Comparison of ENCODE assay signal across 2 cellular contexts in genomic region chr1:31183927-31184554, GRCh38.
A peak's percentile ranks its signal among the peaks of the same experiment; 100 is the strongest.
TF ChIP-seq lines count a peak whose summit lies in the region.

No MANE protein-coding gene starts in this region.

TF ChIP-seq in K562, 482 proteins besides CTCF, POLR2A, EP300 and RAD21 (continues in another document):
- TF ChIP-seq RCOR1 (IDR thresholded peaks at IDR 0.05; ENCODE audit: borderline replicate concordance in 1 of 2, low read depth in 2 of 2, low read length in 2 of 2) (0 out of 4 replicates have a peak, but pooled peaks of 1 of the 2 experiments have one; percentile 36), FOXP4 (CRISPR knock-in tag; IDR thresholded peaks at IDR 0.05; ENCODE audit: borderline replicate concordance) (no peak), CAMTA2 (CRISPR knock-in tag; conservative IDR thresholded peaks at IDR 0.05) (no peak), HCFC1 (IDR thresholded peaks at IDR 0.05; ENCODE audit: low read depth, low read length) (peak; percentile 9; the same call in 1 of the 2 replicates), ARID2 (IDR thresholded peaks at IDR 0.05) (peak; percentile 73; the same call in 1 of the 2 replicates), CC2D1A (IDR thresholded peaks at IDR 0.05) (peak; percentile 63; the same call in 1 of the 2 replicates), GMEB1 (CRISPR knock-in tag; IDR thresholded peaks at IDR 0.05) (no peak), FOXK1 (CRISPR knock-in tag; IDR thresholded peaks at IDR 0.05; ENCODE audit: borderline replicate concordance) (0 out of 2 replicates have a peak, but pooled peaks have one; percentile 26), RB1 (IDR thresholded peaks at IDR 0.05; ENCODE audit: low read depth) (no peak), JUND (IDR thresholded peaks at IDR 0.05; ENCODE audit: borderline replicate concordance, low read depth, low read length) (0 out of 2 replicates have a peak, but pooled peaks have one; percentile 24), JUND (tag; IDR thresholded peaks at IDR 0.05; ENCODE audit: borderline replicate concordance, low read depth, low read length) (no peak), TBL1XR1 (IDR thresholded peaks at IDR 0.05; ENCODE audit: low read length in 2 of 2) (0 out of 4 replicates have a peak, but pooled peaks of 1 of the 2 experiments have one; percentile 20), ZNF384 (IDR thresholded peaks at IDR 0.05; ENCODE audit: low read depth, low read length) (no peak), SMC3 (conservative IDR thresholded peaks at IDR 0.05; ENCODE audit: insufficient read depth, low read depth, low read length) (peak; percentile 82), MTA3 (IDR thresholded peaks at IDR 0.05; ENCODE audit: borderline replicate concordance) (0 out of 2 replicates have a peak, but pooled peaks have one; percentile 29), SOX6 (IDR thresholded peaks at IDR 0.05) (no peak), KLF16 (IDR thresholded peaks at IDR 0.05) (0 out of 2 replicates have a peak, but pooled peaks have one; percentile 35), MIER1 (IDR thresholded peaks at IDR 0.05; ENCODE audit: low read depth) (0 out of 2 replicates have a peak, but pooled peaks have one; percentile 53), NFRKB (IDR thresholded peaks at IDR 0.05; ENCODE audit: low read depth) (no peak), KLF1 (tag; IDR thresholded peaks at IDR 0.05) (no peak), YY1 (IDR thresholded peaks at IDR 0.05; ENCODE audit: borderline replicate concordance in 1 of 3, control insufficient read depth in 1 of 3, extremely low read depth in 1 of 3, insufficient read depth in 3 of 3, insufficient read length in 1 of 3, insufficient replicate concordance in 2 of 3, low read depth in 1 of 3, low read length in 2 of 3) (peak in 1 of 3 experiments; percentile 29), STAG1 (CRISPR knock-in tag; IDR thresholded peaks at IDR 0.05; ENCODE audit: borderline replicate concordance) (peak; percentile 65; the same call in 1 of the 2 replicates)
- TF ChIP-seq, protein P1, sequence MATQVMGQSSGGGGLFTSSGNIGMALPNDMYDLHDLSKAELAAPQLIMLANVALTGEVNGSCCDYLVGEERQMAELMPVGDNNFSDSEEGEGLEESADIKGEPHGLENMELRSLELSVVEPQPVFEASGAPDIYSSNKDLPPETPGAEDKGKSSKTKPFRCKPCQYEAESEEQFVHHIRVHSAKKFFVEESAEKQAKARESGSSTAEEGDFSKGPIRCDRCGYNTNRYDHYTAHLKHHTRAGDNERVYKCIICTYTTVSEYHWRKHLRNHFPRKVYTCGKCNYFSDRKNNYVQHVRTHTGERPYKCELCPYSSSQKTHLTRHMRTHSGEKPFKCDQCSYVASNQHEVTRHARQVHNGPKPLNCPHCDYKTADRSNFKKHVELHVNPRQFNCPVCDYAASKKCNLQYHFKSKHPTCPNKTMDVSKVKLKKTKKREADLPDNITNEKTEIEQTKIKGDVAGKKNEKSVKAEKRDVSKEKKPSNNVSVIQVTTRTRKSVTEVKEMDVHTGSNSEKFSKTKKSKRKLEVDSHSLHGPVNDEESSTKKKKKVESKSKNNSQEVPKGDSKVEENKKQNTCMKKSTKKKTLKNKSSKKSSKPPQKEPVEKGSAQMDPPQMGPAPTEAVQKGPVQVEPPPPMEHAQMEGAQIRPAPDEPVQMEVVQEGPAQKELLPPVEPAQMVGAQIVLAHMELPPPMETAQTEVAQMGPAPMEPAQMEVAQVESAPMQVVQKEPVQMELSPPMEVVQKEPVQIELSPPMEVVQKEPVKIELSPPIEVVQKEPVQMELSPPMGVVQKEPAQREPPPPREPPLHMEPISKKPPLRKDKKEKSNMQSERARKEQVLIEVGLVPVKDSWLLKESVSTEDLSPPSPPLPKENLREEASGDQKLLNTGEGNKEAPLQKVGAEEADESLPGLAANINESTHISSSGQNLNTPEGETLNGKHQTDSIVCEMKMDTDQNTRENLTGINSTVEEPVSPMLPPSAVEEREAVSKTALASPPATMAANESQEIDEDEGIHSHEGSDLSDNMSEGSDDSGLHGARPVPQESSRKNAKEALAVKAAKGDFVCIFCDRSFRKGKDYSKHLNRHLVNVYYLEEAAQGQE (CRISPR knock-in tag; IDR thresholded peaks at IDR 0.05; ENCODE audit: low read depth), result 0 out of 2 replicates have a peak, but pooled peaks have one; percentile 17

TF ChIP-seq in liver, 16 proteins besides CTCF, POLR2A, EP300 and RAD21 (continued from another document):
- TF ChIP-seq, protein P1 (IDR thresholded peaks at IDR 0.05), result peak; percentile 60
